ENCODE assay signal across 13 cellular contexts in the genomic region with DNA sequence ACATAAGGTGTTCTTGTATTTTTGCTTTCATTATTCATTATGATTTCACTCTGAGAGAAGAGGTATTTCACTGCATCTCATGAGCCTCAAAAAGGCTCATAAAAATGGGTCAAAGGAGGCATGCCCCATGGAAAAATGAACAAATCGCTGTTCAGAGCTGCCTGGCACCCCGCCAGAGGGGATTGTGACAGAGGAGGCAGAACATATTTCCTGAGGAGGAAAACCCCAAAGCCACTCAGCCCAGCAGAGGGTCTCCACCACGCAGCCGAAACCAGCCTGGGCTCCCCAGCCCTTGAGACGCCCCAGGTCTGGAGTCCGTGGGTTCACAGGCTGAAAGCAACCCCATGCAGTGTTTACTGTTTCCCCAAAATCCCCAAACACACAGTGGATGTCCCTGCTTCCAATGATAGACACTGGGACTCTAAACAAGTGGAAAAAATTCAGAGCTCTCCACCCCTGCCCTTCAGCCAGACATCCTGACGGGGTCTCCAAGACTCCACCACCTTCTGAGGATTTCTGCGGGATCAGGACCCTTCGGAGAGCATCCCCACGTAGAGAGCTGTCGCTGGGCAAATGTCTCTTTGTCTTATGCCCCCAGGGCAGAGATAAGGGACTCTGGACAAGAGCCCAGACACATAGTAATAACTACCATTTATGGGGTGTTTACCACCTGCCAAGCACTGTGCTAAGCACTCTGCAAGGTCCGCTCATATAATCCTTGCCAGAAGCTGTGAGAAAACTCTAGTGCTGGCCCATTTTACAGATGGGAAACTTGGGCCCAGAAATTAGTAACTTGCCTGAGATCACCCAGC.
DNase-seq lines count a peak whose midpoint lies in the region; ATAC-seq and TF ChIP-seq lines count a peak whose summit lies in the region.
"Had no signal": no experiment of that assay in that cellular context is flagged by ENCODE, and none has a peak within 500 bp of the region (broad histone marks: within the 10 kb centered on the region; RNA-seq: fewer than 3 reads in every experiment).

No MANE protein-coding gene starts in this region.

- H3K36me3 ChIP-seq in BE2C: peaks cover 7% of the 10 kb centered on the region
- no peaks in the 10 kb centered on the region for H3K36me3 ChIP-seq in SJCRH30

- no peak overlapping the region for H3K27ac ChIP-seq in SJCRH30
- H3K27ac ChIP-seq: BLaER1 had no signal

- no peak for TF ChIP-seq CTCF in BE2C (IDR thresholded peaks at IDR 0.05; ENCODE audit: low read depth, low read length)

- H3K4me3 Mint-ChIP-seq in IgD-negative memory B cell: no peak overlapping the region
- no peak overlapping the region for H3K4me3 Mint-ChIP-seq in naive B cell
- no peak overlapping the region for H3K4me3 Mint-ChIP-seq in activated CD8-positive, alpha-beta memory T cell treated with anti-CD3 and anti-CD28 coated beads, Interleukin-2, amount 10 ng/mL, durations not matched to agents 7 days and 5 days

- H3K9me3 Mint-ChIP-seq in IgD-negative memory B cell (no peaks in the 10 kb centered on the region), naive B cell (no peaks in the 10 kb centered on the region)
- no peaks in the 10 kb centered on the region for H3K9me3 Mint-ChIP-seq in activated CD8-positive, alpha-beta memory T cell treated with anti-CD3 and anti-CD28 coated beads, Interleukin-2, amount 10 ng/mL, durations not matched to agents 7 days and 5 days (ENCODE audit: low read depth)

- H3K36me3 Mint-ChIP-seq in IgD-negative memory B cell: peaks cover 3% of the 10 kb centered on the region
- H3K36me3 Mint-ChIP-seq in naive B cell: peaks cover 9 to 24% of the 10 kb centered on the region in 2 donors
- no peaks in the 10 kb centered on the region for H3K36me3 Mint-ChIP-seq in activated CD8-positive, alpha-beta memory T cell treated with anti-CD3 and anti-CD28 coated beads, Interleukin-2, amount 10 ng/mL, durations not matched to agents 7 days and 5 days

- DNase-seq in BE2C (peak; percentile 49), SJCRH30 (peak; percentile 40 to 55), naive B cell (no peak), DMS53 treated with DMSO at 0.1 percent for 48 hours (lab: John Stamatoyannopoulos, UW; ENCODE audit: unreplicated experiment) (no peak)
- DNase-seq in activated CD8-positive, alpha-beta memory T cell treated with anti-CD3 and anti-CD28 coated beads, Interleukin-2, amount 10 ng/mL, durations not matched to agents 7 days and 5 days: no peak
- DNase-seq: DMS153, NCI-H1417, NCI-H2029 treated with DMSO at 0.1 percent for 48 hours, NCI-H446, NCI-H82 had no signal

- ATAC-seq in naive B cell (ENCODE audit: low read depth in 2 of 2): no peak
- ATAC-seq in GM18511 (IDR thresholded peaks at IDR 0.05; ENCODE audit: unreplicated experiment): no peak
- ATAC-seq in activated CD8-positive, alpha-beta memory T cell treated with anti-CD3 and anti-CD28 coated beads, Interleukin-2, amount 10 ng/mL, durations not matched to agents 7 days and 5 days: no peak

- H3K9me3 ChIP-seq in BE2C: no peaks in the 10 kb centered on the region
- H3K9me3 ChIP-seq in SJCRH30 (replicated peaks): no peaks in the 10 kb centered on the region
- H3K9me3 ChIP-seq: BLaER1 had no signal

- no peaks in the 10 kb centered on the region for H3K4me1 ChIP-seq in BE2C
- no peaks in the 10 kb centered on the region for H3K4me1 ChIP-seq in SJCRH30

- H3K4me3 ChIP-seq in BE2C (ENCODE audit: low read depth, low read length) (no peak overlapping the region), SJCRH30 (no peak overlapping the region)
- H3K4me3 ChIP-seq: BLaER1 had no signal

- no peaks in the 10 kb centered on the region for H3K27me3 ChIP-seq in BE2C
- H3K27me3 ChIP-seq in SJCRH30: no peaks in the 10 kb centered on the region
- H3K27me3 ChIP-seq: BLaER1 had no signal

- CTCF ChIA-PET in activated CD8-positive, alpha-beta memory T cell treated with anti-CD3 and anti-CD28 coated beads, Interleukin-2, amount 10 ng/mL, durations not matched to agents 7 days and 5 days (lab: Charles Lee): interaction anchor here (1.0 kb wide), 2 partner anchors 40 to 56 kb away, joined by 3 to 4 read pairs; no protein-coding TSS in a partner anchor

- peak overlapping the region; percentile 83 to 88 (median 83) for H3K27ac Mint-ChIP-seq in IgD-negative memory B cell
- H3K27ac Mint-ChIP-seq in naive B cell: peak overlapping the region; percentile 14 to 96 (median 82)
- H3K27ac Mint-ChIP-seq in activated CD8-positive, alpha-beta memory T cell treated with anti-CD3 and anti-CD28 coated beads, Interleukin-2, amount 10 ng/mL, durations not matched to agents 7 days and 5 days: no peak overlapping the region

- no peaks in the 10 kb centered on the region for H3K27me3 Mint-ChIP-seq in IgD-negative memory B cell
- H3K27me3 Mint-ChIP-seq in naive B cell: no peaks in the 10 kb centered on the region
- peaks cover 52% of the 10 kb centered on the region for H3K27me3 Mint-ChIP-seq in activated CD8-positive, alpha-beta memory T cell treated with anti-CD3 and anti-CD28 coated beads, Interleukin-2, amount 10 ng/mL, durations not matched to agents 7 days and 5 days

- H3K4me1 Mint-ChIP-seq in IgD-negative memory B cell (peaks cover 2 to 16% (median 9%) of the 10 kb centered on the region in 3 donors), naive B cell (peaks cover 26 to 49% (median 29%) of the 10 kb centered on the region in 3 donors)
- no peaks in the 10 kb centered on the region for H3K4me1 Mint-ChIP-seq in activated CD8-positive, alpha-beta memory T cell treated with anti-CD3 and anti-CD28 coated beads, Interleukin-2, amount 10 ng/mL, durations not matched to agents 7 days and 5 days

Comparison
In these comparisons a context has a peak if more than half of its experiments do, and no peak if none do; other contexts are left out.
1. DNase-seq: peak in BE2C (single experiment) and SJCRH30 (2 of 2); none in naive B cell (single experiment), DMS53 treated with DMSO at 0.1 percent for 48 hours (single experiment) and activated CD8-positive, alpha-beta memory T cell treated with anti-CD3 and anti-CD28 coated beads, Interleukin-2, amount 10 ng/mL, durations not matched to agents 7 days and 5 days (single experiment).